9 cellular contexts compared by ENCODE assay signal in genomic region chr14:74945261-74945851, GRCh38. TPM values are rescaled to one million over a fixed set of nuclear protein-coding genes. Genes with fewer than 3 reads are reported as not detected.
DNase-seq lines count a peak whose midpoint lies in the region; ATAC-seq, FAIRE-seq and TF ChIP-seq lines count a peak whose summit lies in the region.
"Had no signal": no experiment of that assay in that cellular context is flagged by ENCODE, and none has a peak within 500 bp of the region (broad histone marks: within the 10 kb centered on the region; RNA-seq: fewer than 3 reads in every experiment).

No MANE protein-coding gene starts in this region.

- H3K79me2 ChIP-seq in HepG2 (ENCODE audit: insufficient read depth, low read length): no peaks in the 10 kb centered on the region

- H3K27me3 ChIP-seq in HepG2 (ENCODE audit: control insufficient read depth in 1 of 2, insufficient read depth in 2 of 2, low read length in 2 of 2): no peaks in the 10 kb centered on the region

- CTCF ChIA-PET in HepG2 (lab: Yijun Ruan, JAX; ENCODE audit: low intra/inter-chr PET ratio, low total read pairs): interaction anchor here (1.2 to 1.8 kb wide), 3 partner anchors 18 to 142 kb away, joined by 3 to 11 read pairs (median 8); no protein-coding TSS in a partner anchor

- peaks cover 30% of the 10 kb centered on the region for H3K4me1 ChIP-seq in HepG2 (ENCODE audit: insufficient read depth, low read length)

- peak; percentile 51 for ATAC-seq in HepG2
- no peak for ATAC-seq in GM19397 (IDR thresholded peaks at IDR 0.05; ENCODE audit: unreplicated experiment)

- no peaks in the 10 kb centered on the region for H3K9me3 ChIP-seq in HepG2 (ENCODE audit: low read length)

- peaks cover 14 to 46% of the 10 kb centered on the region in 2 experiments for H3K36me3 ChIP-seq in HepG2 (replicated peaks in 1 of 2; ENCODE audit: control insufficient read depth in 1 of 2, insufficient read depth in 2 of 2, low read length in 2 of 2)

- TF ChIP-seq EP300 in HepG2 (IDR thresholded peaks at IDR 0.05; ENCODE audit: low read depth in 2 of 2, low read length in 2 of 2): no peak
- no peak for TF ChIP-seq EP300 in HepG2 (CRISPR knock-in tag; IDR thresholded peaks at IDR 0.05; ENCODE audit: borderline replicate concordance)

- H4K20me1 ChIP-seq in HepG2 (ENCODE audit: insufficient read depth, low read length): no peaks in the 10 kb centered on the region; the same call in 1 of the 2 replicates

- FAIRE-seq in HepG2 (lab: Jason Lieb, UNC): no peak
- FAIRE-seq: TTC549 had no signal

- WGBS in HepG2 (ENCODE audit: low lambda C conversion rate): 51% methylated on average over 13 of the region's 17 CpGs

- no peak for TF ChIP-seq POLR2A in HepG2 (IDR thresholded peaks at IDR 0.05; ENCODE audit: insufficient read depth in 1 of 2, low read depth in 2 of 2, low read length in 2 of 2)

- H3K36me3 Mint-ChIP-seq in activated naive CD8-positive, alpha-beta T cell treated with anti-CD3 and anti-CD28 coated beads for 36 hours: no peaks in the 10 kb centered on the region

- 0 out of 2 replicates have a peak overlapping the region, but pooled peaks have one; percentile 12 for H3K9ac ChIP-seq in HepG2 (ENCODE audit: insufficient read depth, low read depth, low read length)

- no TSS peak for BruUV-seq in HepG2 (replicated peaks; lab: Mats Ljungman, UMichigan)

- no peak overlapping the region; the same call in 1 of the 2 replicates for H3K4me2 ChIP-seq in HepG2 (ENCODE audit: low read depth, low read length)

- peak; percentile 70 for TF ChIP-seq CTCF in HFF-Myc (IDR thresholded peaks at IDR 0.05; ENCODE audit: low read depth, low read length, missing control alignments)
- peak; percentile 61 for TF ChIP-seq CTCF in HepG2 (CRISPR knock-in tag; IDR thresholded peaks at IDR 0.05)

- DNase-seq in DMS53 (lab: John Stamatoyannopoulos, UW) (peak; percentile 72), DMS53 treated with DMSO at 0.1 percent for 48 hours (lab: John Stamatoyannopoulos, UW; ENCODE audit: unreplicated experiment) (no peak), HFF-Myc (ENCODE audit: extremely low read depth, low read depth) (no peak), HepG2 (ENCODE audit: low spot score) (no peak), hepatic stellate cell (ENCODE audit: low spot score) (no peak), activated gamma-delta T cell (lab: John Stamatoyannopoulos, UW) (no peak)
- DNase-seq in activated naive CD8-positive, alpha-beta T cell treated with anti-CD3 and anti-CD28 coated beads for 36 hours: peak; percentile 31

- peaks cover 18% of the 10 kb centered on the region for H3K4me1 Mint-ChIP-seq in activated naive CD8-positive, alpha-beta T cell treated with anti-CD3 and anti-CD28 coated beads for 36 hours

- H3K27me3 Mint-ChIP-seq in activated naive CD8-positive, alpha-beta T cell treated with anti-CD3 and anti-CD28 coated beads for 36 hours: no peaks in the 10 kb centered on the region

- no peak overlapping the region for H3K27ac Mint-ChIP-seq in activated naive CD8-positive, alpha-beta T cell treated with anti-CD3 and anti-CD28 coated beads for 36 hours

- peak overlapping the region; percentile 66 for H3K27ac ChIP-seq in HepG2 (ENCODE audit: extremely low read length, insufficient read depth, low read length)

- no peak overlapping the region for H3K4me3 Mint-ChIP-seq in activated naive CD8-positive, alpha-beta T cell treated with anti-CD3 and anti-CD28 coated beads for 36 hours

- POLR2A ChIA-PET in HepG2 (lab: Yijun Ruan, JAX): interaction anchor here (0.7 to 2.5 kb wide), 9 partner anchors 9 to 143 kb away, joined by 3 to 9 read pairs (median 5); partner anchors contain the start of genes DLST, MLH3, PGF and RPS6KL1

- H3K4me3 ChIP-seq in HFF-Myc (replicated peaks; ENCODE audit: low read depth, low read length): no peak overlapping the region
- no peak overlapping the region for H3K4me3 ChIP-seq in HepG2 (replicated peaks in 1 of 3; ENCODE audit: insufficient read depth in 1 of 3, low read depth in 2 of 3, low read length in 3 of 3)

- TF ChIP-seq RAD21 in HepG2 (CRISPR knock-in tag; IDR thresholded peaks at IDR 0.05): peak; percentile 39; the same call in 1 of the 2 replicates

- no peak overlapping the region for H2AFZ ChIP-seq in HepG2 (ENCODE audit: low read length)

- in situ Hi-C loops in HepG2 (cut with HindIII; ENCODE audit: extremely low pct_ligation_motif_present, low pct_unique_long_range_greater_than_20kb): no loop called here

- intact Hi-C loops in HepG2 (cut with micrococcal nuclease; ENCODE audit: unreplicated experiment): no loop called here

- no peaks in the 10 kb centered on the region for H3K9me3 Mint-ChIP-seq in activated naive CD8-positive, alpha-beta T cell treated with anti-CD3 and anti-CD28 coated beads for 36 hours

RNA-seq across cellular contexts. Expression of gene PGF, which starts 10.0 kb away (rescaled TPM):
- total RNA-seq in activated naive CD8-positive, alpha-beta T cell treated with anti-CD3 and anti-CD28 coated beads for 36 hours: under 1 TPM in 1 of 2 experiments, not detected in 1; 0.21 TPM
- total RNA-seq in HepG2 (2016; rRNA removed; fragmentation: Illumina TruSeq; extraction: Trizol): 20.3 and 27.5 TPM in 2 replicates
- total RNA-seq in HepG2 (2016; cell fraction: cytosol; rRNA removed; fragmentation: Illumina TruSeq; extraction: Trizol; ENCODE audit: low read depth): 13.0 and 16.2 TPM in 2 replicates
- total RNA-seq in HepG2 (2016; cell fraction: insoluble cytoplasmic fraction; rRNA removed; fragmentation: Illumina TruSeq; extraction: Trizol): 17.4 and 28.0 TPM in 2 replicates
- total RNA-seq in HepG2 (2016; cell fraction: membrane; rRNA removed; fragmentation: Illumina TruSeq; extraction: Trizol): 29.3 and 35.9 TPM in 2 replicates
- total RNA-seq in HepG2 (2016; cell fraction: nucleus; rRNA removed; fragmentation: Illumina TruSeq; extraction: Trizol): 17.6 and 20.1 TPM in 2 replicates
- 10.7 and 15.9 TPM in 2 replicates for polyA plus RNA-seq in HepG2 (2011; rRNA removed)
- polyA plus RNA-seq in HepG2 (2011; cell fraction: cytosol; rRNA removed): 10.4 and 12.8 TPM in 2 replicates
- 16.7 and 17.3 TPM in 2 replicates for polyA plus RNA-seq in HepG2 (2011; cell fraction: nucleus; rRNA removed)
- 12.1 and 22.6 TPM in 2 replicates for polyA plus RNA-seq in HepG2 (2012)
- polyA plus RNA-seq in HepG2 (2016; cell fraction: cytosol; fragmentation: Illumina TruSeq; extraction: Trizol; ENCODE audit: low read depth): 11.5 and 14.9 TPM in 2 replicates
- 21.6 and 21.8 TPM in 2 replicates for polyA plus RNA-seq in HepG2 (2016; cell fraction: insoluble cytoplasmic fraction; fragmentation: Illumina TruSeq; extraction: Trizol; ENCODE audit: low read depth)
- polyA plus RNA-seq in HepG2 (2016; cell fraction: membrane; fragmentation: Illumina TruSeq; extraction: Trizol; ENCODE audit: low read depth): 24.0 and 29.9 TPM in 2 replicates
- 31.6 and 33.1 TPM in 2 replicates for polyA plus RNA-seq in HepG2 (2016; cell fraction: nucleus; fragmentation: Illumina TruSeq; extraction: Trizol; ENCODE audit: insufficient read depth, low read depth)
- polyA minus RNA-seq in HepG2 (2011; rRNA and poly(A)+ RNA removed; ENCODE audit: low replicate concordance): 0.12 and 15.6 TPM in 2 replicates
- polyA minus RNA-seq in HepG2 (2011; cell fraction: cytosol; rRNA and poly(A)+ RNA removed): 9.2 and 10.9 TPM in 2 replicates
- polyA minus RNA-seq in HepG2 (2011; cell fraction: nucleus; rRNA and poly(A)+ RNA removed): 12.9 and 21.1 TPM in 2 replicates

RNA-seq across cellular contexts. Expression of gene RPS6KL1, which starts 22.3 kb away (rescaled TPM):
- 1 to 10 TPM; 6.0 to 6.5 TPM for total RNA-seq in activated naive CD8-positive, alpha-beta T cell treated with anti-CD3 and anti-CD28 coated beads for 36 hours
- 8.1 and 11.5 TPM in 2 replicates for total RNA-seq in HepG2 (2016; rRNA removed; fragmentation: Illumina TruSeq; extraction: Trizol)
- total RNA-seq in HepG2 (2016; cell fraction: cytosol; rRNA removed; fragmentation: Illumina TruSeq; extraction: Trizol; ENCODE audit: low read depth): 2.4 and 2.7 TPM in 2 replicates
- total RNA-seq in HepG2 (2016; cell fraction: insoluble cytoplasmic fraction; rRNA removed; fragmentation: Illumina TruSeq; extraction: Trizol): 5.4 and 11.9 TPM in 2 replicates
- total RNA-seq in HepG2 (2016; cell fraction: membrane; rRNA removed; fragmentation: Illumina TruSeq; extraction: Trizol): 6.9 and 7.9 TPM in 2 replicates
- total RNA-seq in HepG2 (2016; cell fraction: nucleus; rRNA removed; fragmentation: Illumina TruSeq; extraction: Trizol): 12.4 and 16.2 TPM in 2 replicates
- 6.5 and 10.3 TPM in 2 replicates for polyA plus RNA-seq in HepG2 (2011; rRNA removed)
- 3.2 and 3.9 TPM in 2 replicates for polyA plus RNA-seq in HepG2 (2011; cell fraction: cytosol; rRNA removed)
- polyA plus RNA-seq in HepG2 (2011; cell fraction: nucleus; rRNA removed): 23.6 and 25.1 TPM in 2 replicates
- polyA plus RNA-seq in HepG2 (2012): 4.9 and 11.7 TPM in 2 replicates
- polyA plus RNA-seq in HepG2 (2016; cell fraction: cytosol; fragmentation: Illumina TruSeq; extraction: Trizol; ENCODE audit: low read depth): 1.2 and 1.7 TPM in 2 replicates
- polyA plus RNA-seq in HepG2 (2016; cell fraction: insoluble cytoplasmic fraction; fragmentation: Illumina TruSeq; extraction: Trizol; ENCODE audit: low read depth): 3.7 and 6.7 TPM in 2 replicates
- 2.9 and 4.2 TPM in 2 replicates for polyA plus RNA-seq in HepG2 (2016; cell fraction: membrane; fragmentation: Illumina TruSeq; extraction: Trizol; ENCODE audit: low read depth)
- 20.2 and 23.1 TPM in 2 replicates for polyA plus RNA-seq in HepG2 (2016; cell fraction: nucleus; fragmentation: Illumina TruSeq; extraction: Trizol; ENCODE audit: insufficient read depth, low read depth)
- polyA minus RNA-seq in HepG2 (2011; rRNA and poly(A)+ RNA removed; ENCODE audit: low replicate concordance): 8.7 and 18.6 TPM in 2 replicates
- 2.4 and 3.3 TPM in 2 replicates for polyA minus RNA-seq in HepG2 (2011; cell fraction: cytosol; rRNA and poly(A)+ RNA removed)
- 12.1 and 17.3 TPM in 2 replicates for polyA minus RNA-seq in HepG2 (2011; cell fraction: nucleus; rRNA and poly(A)+ RNA removed)

RNA-seq across cellular contexts. Expression of gene EIF2B2, which starts 57.4 kb away (rescaled TPM):
- total RNA-seq in activated naive CD8-positive, alpha-beta T cell treated with anti-CD3 and anti-CD28 coated beads for 36 hours: 10 to 100 TPM; 55.6 to 60.1 TPM
- 54.4 and 80.9 TPM in 2 replicates for total RNA-seq in HepG2 (2016; rRNA removed; fragmentation: Illumina TruSeq; extraction: Trizol)
- total RNA-seq in HepG2 (2016; cell fraction: cytosol; rRNA removed; fragmentation: Illumina TruSeq; extraction: Trizol; ENCODE audit: low read depth): 10.9 and 15.6 TPM in 2 replicates
- total RNA-seq in HepG2 (2016; cell fraction: insoluble cytoplasmic fraction; rRNA removed; fragmentation: Illumina TruSeq; extraction: Trizol): 56.6 and 74.9 TPM in 2 replicates
- 18.1 and 24.3 TPM in 2 replicates for total RNA-seq in HepG2 (2016; cell fraction: membrane; rRNA removed; fragmentation: Illumina TruSeq; extraction: Trizol)
- total RNA-seq in HepG2 (2016; cell fraction: nucleus; rRNA removed; fragmentation: Illumina TruSeq; extraction: Trizol): 26.5 and 26.8 TPM in 2 replicates
- polyA plus RNA-seq in HepG2 (2011; rRNA removed): 71.7 and 78.6 TPM in 2 replicates
- 69.7 and 85.2 TPM in 2 replicates for polyA plus RNA-seq in HepG2 (2011; cell fraction: cytosol; rRNA removed)
- 27.5 and 29.1 TPM in 2 replicates for polyA plus RNA-seq in HepG2 (2011; cell fraction: nucleus; rRNA removed)
- polyA plus RNA-seq in HepG2 (2012): 33.6 and 54.0 TPM in 2 replicates
- polyA plus RNA-seq in HepG2 (2016; cell fraction: cytosol; fragmentation: Illumina TruSeq; extraction: Trizol; ENCODE audit: low read depth): 19.8 and 22.0 TPM in 2 replicates
- polyA plus RNA-seq in HepG2 (2016; cell fraction: insoluble cytoplasmic fraction; fragmentation: Illumina TruSeq; extraction: Trizol; ENCODE audit: low read depth): 91.0 and 97.2 TPM in 2 replicates
- 22.9 and 23.0 TPM in 2 replicates for polyA plus RNA-seq in HepG2 (2016; cell fraction: membrane; fragmentation: Illumina TruSeq; extraction: Trizol; ENCODE audit: low read depth)
- 37.9 and 39.1 TPM in 2 replicates for polyA plus RNA-seq in HepG2 (2016; cell fraction: nucleus; fragmentation: Illumina TruSeq; extraction: Trizol; ENCODE audit: insufficient read depth, low read depth)
- 63.6 and 109 TPM in 2 replicates for polyA minus RNA-seq in HepG2 (2011; rRNA and poly(A)+ RNA removed; ENCODE audit: low replicate concordance)
- polyA minus RNA-seq in HepG2 (2011; cell fraction: cytosol; rRNA and poly(A)+ RNA removed): 20.6 and 23.0 TPM in 2 replicates
- polyA minus RNA-seq in HepG2 (2011; cell fraction: nucleus; rRNA and poly(A)+ RNA removed): 24.2 and 26.6 TPM in 2 replicates

Comparison
In these comparisons a context has a peak if more than half of its experiments do, and no peak if none do; other contexts are left out.
1. DNase-seq: peak in DMS53 (single experiment) and activated naive CD8-positive, alpha-beta T cell treated with anti-CD3 and anti-CD28 coated beads for 36 hours (single experiment); none in DMS53 treated with DMSO at 0.1 percent for 48 hours (single experiment), HFF-Myc (single experiment), HepG2 (single experiment), hepatic stellate cell (single experiment) and activated gamma-delta T cell (single experiment).
2. RNA of gene PGF, which starts 10.0 kb away (total RNA-seq): 13.0 to 35.9 TPM in HepG2; 0.21 TPM in activated naive CD8-positive, alpha-beta T cell treated with anti-CD3 and anti-CD28 coated beads for 36 hours; every median in the first group is over 10 times any median in the second.